Comparison of ENCODE assay signal across 10 cellular contexts in the genomic region with DNA sequence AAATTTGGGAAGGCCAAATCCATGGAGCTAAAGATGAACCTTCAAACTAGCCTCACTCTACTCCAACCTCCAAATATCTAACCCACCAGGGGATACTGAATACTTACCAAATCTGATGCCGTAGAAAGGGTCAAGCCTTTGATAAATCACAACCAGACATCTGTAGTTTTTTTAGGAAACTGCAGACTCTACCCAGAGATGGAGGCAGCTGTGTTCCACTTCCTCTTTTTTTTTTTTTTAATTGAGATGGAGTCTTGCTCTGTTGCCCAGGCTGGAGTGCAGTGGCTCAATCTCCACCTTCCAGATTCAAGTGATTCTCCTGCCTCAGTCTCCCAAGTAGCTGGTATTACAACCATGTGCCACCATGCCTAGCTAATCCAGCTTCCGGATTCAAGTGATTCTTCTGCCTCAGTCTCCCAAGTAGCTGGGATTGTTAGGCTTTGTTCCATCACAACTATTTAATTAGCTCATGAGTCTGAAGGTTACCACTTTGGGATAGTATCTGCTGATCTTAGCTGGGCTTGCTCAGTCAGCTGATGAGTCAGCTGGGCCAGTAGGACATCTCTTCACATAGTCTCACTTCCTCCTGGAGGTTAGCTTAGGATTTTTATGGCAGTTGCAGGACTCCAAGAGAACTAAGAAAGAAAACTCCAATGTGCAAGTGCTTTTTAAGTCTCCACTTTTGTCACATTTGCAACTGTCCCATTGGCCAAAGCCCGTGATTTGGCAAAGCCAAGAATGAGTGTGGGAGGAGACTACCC. TPM values are rescaled to one million over a fixed set of nuclear protein-coding genes. Genes with fewer than 3 reads are reported as not detected.
DNase-seq lines count a peak whose midpoint lies in the region; ATAC-seq and TF ChIP-seq lines count a peak whose summit lies in the region.
"Had no signal": no experiment of that assay in that cellular context is flagged by ENCODE, and none has a peak within 500 bp of the region (broad histone marks: within the 10 kb centered on the region; RNA-seq: fewer than 3 reads in every experiment).

No MANE protein-coding gene starts in this region.

- no peaks in the 10 kb centered on the region for H3K9me3 ChIP-seq in right atrium auricular region
- H3K9me3 ChIP-seq in RWPE2 (ENCODE audit: severe bottlenecking): no peaks in the 10 kb centered on the region
- H3K9me3 ChIP-seq in prostate gland: no peaks in the 10 kb centered on the region

- H3K27me3 ChIP-seq in right atrium auricular region (no peaks in the 10 kb centered on the region), RWPE2 (ENCODE audit: insufficient read depth, poor library complexity, severe bottlenecking) (no peaks in the 10 kb centered on the region), prostate gland (replicated peaks; ENCODE audit: insufficient read depth) (no peaks in the 10 kb centered on the region)

- 93% methylated on average over 3 of the region's 3 CpGs for whole genome bisulfite sequencing in prostate gland

- no peaks in the 10 kb centered on the region for H3K36me3 ChIP-seq in right atrium auricular region
- no peaks in the 10 kb centered on the region for H3K36me3 ChIP-seq in RWPE2 (ENCODE audit: low read depth)
- no peaks in the 10 kb centered on the region for H3K36me3 ChIP-seq in prostate gland

- peak; percentile 41 for ATAC-seq in left ventricle myocardium superior
- peak; percentile 87 for ATAC-seq in HG03103 (IDR thresholded peaks at IDR 0.05; ENCODE audit: low read depth, unreplicated experiment)
- peak; percentile 46; the same call in 1 of the 3 replicates for ATAC-seq in RWPE2 (ENCODE audit: low read depth)

- TF ChIP-seq CTCF in right atrium auricular region (IDR thresholded peaks at IDR 0.05): no peak
- no peak for TF ChIP-seq CTCF in RWPE2 (IDR thresholded peaks at IDR 0.05; ENCODE audit: poor library complexity, severe bottlenecking)
- no peak for TF ChIP-seq CTCF in prostate gland (IDR thresholded peaks at IDR 0.05)

- H3K4me1 ChIP-seq in right atrium auricular region (no peaks in the 10 kb centered on the region), RWPE2 (ENCODE audit: insufficient read depth, poor library complexity, severe bottlenecking) (no peaks in the 10 kb centered on the region), prostate gland (replicated peaks) (no peaks in the 10 kb centered on the region)

- intact Hi-C loops in left ventricle myocardium superior (cut with micrococcal nuclease): no loop called here
- intact Hi-C loops in prostate gland (cut with DNase I): no loop called here

- no peak for DNase-seq in left ventricle myocardium superior
- no peak for DNase-seq in right atrium auricular region (ENCODE audit: low spot score)
- no peak for DNase-seq in RWPE2 (ENCODE audit: low spot score)
- DNase-seq in NCI-H128 (lab: John Stamatoyannopoulos, UW; ENCODE audit: unreplicated experiment): no peak
- no peak for DNase-seq in iPS-NIHi11 (ENCODE audit: low spot score)
- no peak for DNase-seq in prostate gland (ENCODE audit: low spot score)
- no peak for DNase-seq in Ammon's horn (ENCODE audit: low spot score)
- DNase-seq: activated T-cell treated with anti-CD3 and anti-CD28 coated beads, Interleukin-2, amount 50 U/mL, for 1 hour; effector CD8-positive, alpha-beta T cell had no signal

- no peak for TF ChIP-seq POLR2A in prostate gland (IDR thresholded peaks at IDR 0.05)

- H3K4me3 ChIP-seq in right atrium auricular region (no peak overlapping the region), RWPE2 (ENCODE audit: severe bottlenecking) (no peak overlapping the region), prostate gland (no peak overlapping the region)

- no peak overlapping the region for H3K27ac ChIP-seq in right atrium auricular region
- H3K27ac ChIP-seq in RWPE2 (ENCODE audit: poor library complexity, severe bottlenecking): no peak overlapping the region
- no peak overlapping the region for H3K27ac ChIP-seq in prostate gland

RNA-seq across cellular contexts. Expression of gene FRK, which starts 13.3 kb away (rescaled TPM):
- total RNA-seq in left ventricle myocardium superior: 8.8 TPM
- 1 to 10 TPM; 2.7 to 6.3 TPM for total RNA-seq in right atrium auricular region
- total RNA-seq in prostate gland: 1 to 10 TPM; 3.2 to 6.9 TPM

RNA-seq across cellular contexts. Expression of gene NT5DC1, which starts 53.3 kb away (rescaled TPM):
- total RNA-seq in left ventricle myocardium superior (55.0 TPM), right atrium auricular region (10 to 100 TPM; 11.2 to 22.6 TPM), prostate gland (10 to 100 TPM; 12.3 to 26.1 TPM)
